ENCODE assay signal across 10 cellular contexts in genomic region chr4:60463846-60464502, GRCh38.
DNase-seq lines count a peak whose midpoint lies in the region; ATAC-seq, FAIRE-seq and TF ChIP-seq lines count a peak whose summit lies in the region.
"Had no signal": no experiment of that assay in that cellular context is flagged by ENCODE, and none has a peak within 500 bp of the region (broad histone marks: within the 10 kb centered on the region; RNA-seq: fewer than 3 reads in every experiment).

No MANE protein-coding gene starts in this region.

- no peaks in the 10 kb centered on the region for H3K36me3 Mint-ChIP-seq in activated T-helper 17 cell treated with anti-CD3 and anti-CD28 coated beads, Interleukin-2, amount 50 U/mL, for 72 hours (ENCODE audit: low read depth)

- no peak overlapping the region for H3K27ac Mint-ChIP-seq in activated T-helper 17 cell treated with anti-CD3 and anti-CD28 coated beads, Interleukin-2, amount 50 U/mL, for 72 hours

- TF ChIP-seq CTCF in pancreas (IDR thresholded peaks at IDR 0.05), result no peak

- H3K27me3 Mint-ChIP-seq in activated T-helper 17 cell treated with anti-CD3 and anti-CD28 coated beads, Interleukin-2, amount 50 U/mL, for 72 hours, result no peaks in the 10 kb centered on the region

- peak; percentile 81 for ATAC-seq in HG03439 (IDR thresholded peaks at IDR 0.05; ENCODE audit: unreplicated experiment)
- peak in 3 of 4 donors; percentile 38 to 72 (median 66) for ATAC-seq in pancreas
- ATAC-seq in activated T-helper 17 cell treated with anti-CD3 and anti-CD28 coated beads, Interleukin-2, amount 50 U/mL, for 72 hours (replicated peaks), result no peak
- ATAC-seq in esophagus mucosa, result no peak

- 49 to 50% methylated on average over 4 of the region's 4 CpGs for WGBS in pancreas, 2 donors

- no peak overlapping the region for H3K9ac ChIP-seq in adipocyte (ENCODE audit: low read length)
- H3K9ac ChIP-seq: BLaER1 treated with 17β-estradiol and CSF1 and Interleukin-3, amounts not matched to agents 10 nM and 100 nM had no signal

- FAIRE-seq in pancreas (lab: Jason Lieb, UNC) (no peak), GM19239 (lab: Jason Lieb, UNC) (no peak)

- DNase-seq in NCI-H510A treated with DMSO at 0.1 percent for 48 hours (lab: John Stamatoyannopoulos, UW) (peak; percentile 6), NCI-H510A (lab: John Stamatoyannopoulos, UW) (no peak), adipocyte (ENCODE audit: low read depth) (peak; percentile 41), pancreas (peak in 1 of 6 donors; percentile 18), GM19239 (ENCODE audit: insufficient read length, low spot score) (no peak)
- DNase-seq: NK-92 treated with Interleukin-12 subunit alpha and Interleukin-12 subunit beta, amount 100 ng/mL, for 24 hours had no signal

- no peaks in the 10 kb centered on the region for H3K4me1 Mint-ChIP-seq in activated T-helper 17 cell treated with anti-CD3 and anti-CD28 coated beads, Interleukin-2, amount 50 U/mL, for 72 hours

- H3K4me3 ChIP-seq in adipocyte (ENCODE audit: low read length) (no peak overlapping the region), pancreas (no peak overlapping the region)
- H3K4me3 ChIP-seq: BLaER1 treated with 17β-estradiol and CSF1 and Interleukin-3, amounts not matched to agents 10 nM and 100 nM had no signal

- H3K36me3 ChIP-seq in adipocyte (ENCODE audit: control insufficient read depth, insufficient read depth, low read length, severe bottlenecking) (no peaks in the 10 kb centered on the region), pancreas (no peaks in the 10 kb centered on the region)
- H3K36me3 ChIP-seq: BLaER1 treated with 17β-estradiol and CSF1 and Interleukin-3, amounts not matched to agents 10 nM and 100 nM had no signal

- H3K27ac ChIP-seq in pancreas, result no peak overlapping the region
- H3K27ac ChIP-seq: BLaER1 treated with 17β-estradiol and CSF1 and Interleukin-3, amounts not matched to agents 10 nM and 100 nM had no signal

- H3K9me3 Mint-ChIP-seq in activated T-helper 17 cell treated with anti-CD3 and anti-CD28 coated beads, Interleukin-2, amount 50 U/mL, for 72 hours, result peaks cover 24% of the 10 kb centered on the region

- H3K9me3 ChIP-seq in adipocyte (ENCODE audit: control insufficient read depth, low read length), result peaks cover 3% of the 10 kb centered on the region
- H3K9me3 ChIP-seq in pancreas, result no peaks in the 10 kb centered on the region

- intact Hi-C loops in pancreas (cut with DNase I), result no loop called here

- H3K27me3 ChIP-seq in adipocyte (replicated peaks; ENCODE audit: control insufficient read depth, insufficient read depth, low read length) (no peaks in the 10 kb centered on the region), pancreas (no peaks in the 10 kb centered on the region)
- H3K27me3 ChIP-seq: BLaER1 treated with 17β-estradiol and CSF1 and Interleukin-3, amounts not matched to agents 10 nM and 100 nM had no signal

- H3K4me1 ChIP-seq in adipocyte (ENCODE audit: control insufficient read depth, insufficient read depth, low read length) (no peaks in the 10 kb centered on the region), pancreas (no peaks in the 10 kb centered on the region)
- H3K4me1 ChIP-seq: BLaER1 treated with 17β-estradiol and CSF1 and Interleukin-3, amounts not matched to agents 10 nM and 100 nM had no signal

- no peak overlapping the region for H3K4me3 Mint-ChIP-seq in activated T-helper 17 cell treated with anti-CD3 and anti-CD28 coated beads, Interleukin-2, amount 50 U/mL, for 72 hours

Comparison
In these comparisons a context has a peak if more than half of its experiments do, and no peak if none do; other contexts are left out.
1. DNase-seq: peak in NCI-H510A treated with DMSO at 0.1 percent for 48 hours (single experiment) and adipocyte (single experiment); none in NCI-H510A (single experiment) and GM19239 (single experiment).
2. ATAC-seq: peak in HG03439 (single experiment) and pancreas (3 of 4); none in activated T-helper 17 cell treated with anti-CD3 and anti-CD28 coated beads, Interleukin-2, amount 50 U/mL, for 72 hours (single experiment) and esophagus mucosa (single experiment).